In genomic region chr16:9112166-9112843, GRCh38 we compare ENCODE assay signal across 12 cellular contexts. TPM values are rescaled to one million over a fixed set of nuclear protein-coding genes. Genes with fewer than 3 reads are reported as not detected.
A peak's percentile ranks its signal among the peaks of the same experiment; 100 is the strongest.
DNase-seq lines count a peak whose midpoint lies in the region; ATAC-seq, FAIRE-seq and TF ChIP-seq lines count a peak whose summit lies in the region.
"Had no signal": no experiment of that assay in that cellular context is flagged by ENCODE, and none has a peak within 500 bp of the region (broad histone marks: within the 10 kb centered on the region; RNA-seq: fewer than 3 reads in every experiment).

No MANE protein-coding gene starts in this region.

- TF ChIP-seq EP300 in A549 (IDR thresholded peaks at IDR 0.05) = no peak
- TF ChIP-seq EP300 in H1 (IDR thresholded peaks at IDR 0.05; ENCODE audit: borderline replicate concordance in 1 of 2, low read depth in 2 of 2, low read length in 2 of 2) = no peak

- no peak overlapping the region for H2BK120ac ChIP-seq in H1 (replicated peaks; ENCODE audit: low read depth, low read length)

- DNase-seq in A549 (ENCODE audit: low read depth in 1 of 2, low spot score in 1 of 2) = peak in 1 of 2 experiments; percentile 17
- peak; percentile 29 for DNase-seq in HT-29 (ENCODE audit: low spot score)
- no peak for DNase-seq in H1 (ENCODE audit: low read depth in 1 of 2, low spot score in 2 of 2)
- DNase-seq in naive thymus-derived CD8-positive, alpha-beta T cell = no peak
- no peak for DNase-seq in NCI-H2196 (lab: John Stamatoyannopoulos, UW; ENCODE audit: unreplicated experiment)
- DNase-seq in ascending aorta (ENCODE audit: low spot score in 2 of 2) = no peak
- DNase-seq in germinal center (ENCODE audit: low spot score) = no peak
- DNase-seq: activated CD4-positive, alpha-beta T cell treated with anti-CD3 and anti-CD28 coated beads for 4 hours; aorta; SHP77 treated with DMSO at 0.1 percent for 48 hours; stimulated activated naive CD4-positive, alpha-beta T cell had no signal

- H3K4ac ChIP-seq in H1 (replicated peaks; ENCODE audit: insufficient read length, low read depth, low read length) = no peak overlapping the region

- TF ChIP-seq RAD21 in A549 (conservative IDR thresholded peaks at IDR 0.05 in 1 of 2, IDR thresholded peaks at IDR 0.05 in 1 of 2) = no peak
- no peak for TF ChIP-seq RAD21 in H1 (IDR thresholded peaks at IDR 0.05 in 1 of 2, conservative IDR thresholded peaks at IDR 0.05 in 1 of 2; ENCODE audit: low read depth in 2 of 2, low read length in 2 of 2)

- no peak overlapping the region for H3K23ac ChIP-seq in H1 (ENCODE audit: insufficient read length)

- CTCF ChIA-PET in A549 (lab: Yijun Ruan, JAX) = interaction anchor here (1.0 to 1.2 kb wide), 3 partner anchors 12 to 176 kb away, joined by 3 to 4 read pairs (median 3); no protein-coding TSS in a partner anchor
- CTCF ChIA-PET in H1 (lab: Charles Lee; ENCODE audit: partially characterized antibody) = interaction anchor here (0.6 to 1.0 kb wide), 2 partner anchors 12 to 24 kb away, joined by 3 to 4 read pairs; no protein-coding TSS in a partner anchor

- TF ChIP-seq POLR2A in A549 (IDR thresholded peaks at IDR 0.05; ENCODE audit: low read length) (no peak), H1 (IDR thresholded peaks at IDR 0.05; ENCODE audit: control extremely low read depth in 1 of 2, low read depth in 2 of 2, low read length in 2 of 2) (peak in 1 of 2 experiments; percentile 53; a peak in 1 of 3 replicates)

- no peak overlapping the region for H4K8ac ChIP-seq in H1 (ENCODE audit: extremely low read depth, insufficient read depth, low read length)

- no peak overlapping the region for H4K5ac ChIP-seq in H1 (ENCODE audit: insufficient read length, low read depth, low read length)

- H3K4me1 ChIP-seq in A549 = peaks cover 85% of the 10 kb centered on the region
- peaks cover 3 to 22% (median 14%) of the 10 kb centered on the region in 4 experiments for H3K4me1 ChIP-seq in H1 (replicated peaks in 1 of 4; ENCODE audit: control insufficient read depth in 3 of 4, insufficient read depth in 4 of 4, low read length in 3 of 4)
- peaks cover 5 to 62% of the 10 kb centered on the region in 2 donors for H3K4me1 ChIP-seq in ascending aorta

- H3K4me3 ChIP-seq in A549 (peak overlapping the region; percentile 13; the same call in 1 of the 3 replicates), H1 (ENCODE audit: extremely low read depth in 1 of 4, insufficient read depth in 2 of 4, low read depth in 3 of 4, low read length in 4 of 4) (no peak overlapping the region), ascending aorta (peak overlapping the region in 1 of 2 donors; percentile 3)

- H4K20me1 ChIP-seq in H1 (replicated peaks in 1 of 2; ENCODE audit: control insufficient read depth in 1 of 2, insufficient read depth in 2 of 2, low read length in 2 of 2) = peaks cover 34% of the 10 kb centered on the region in 2 experiments

- TF ChIP-seq CTCF in A549 (IDR thresholded peaks at IDR 0.05) (no peak), H1 (IDR thresholded peaks at IDR 0.05; ENCODE audit: control extremely low read depth in 1 of 3, insufficient read depth in 1 of 3, low read depth in 1 of 3, low read length in 3 of 3) (no peak), ascending aorta (IDR thresholded peaks at IDR 0.05) (no peak)

- FAIRE-seq in A549 (lab: Jason Lieb, UNC) = no peak
- FAIRE-seq in H1 (lab: Jason Lieb, UNC) = no peak

- peak overlapping the region in 9 of 10 donors; percentile 34 to 67 (median 55) for H3K4me3 Mint-ChIP-seq in naive thymus-derived CD8-positive, alpha-beta T cell

- peaks cover 43 to 99% (median 93%) of the 10 kb centered on the region in 4 donors for H3K4me1 Mint-ChIP-seq in naive thymus-derived CD8-positive, alpha-beta T cell

- H2AK5ac ChIP-seq in H1 (ENCODE audit: low read depth, low read length) = no peak overlapping the region; the same call in 1 of the 2 replicates

- peaks cover 1 to 44% (median 14%) of the 10 kb centered on the region in 4 experiments; a peak in 7 of 8 replicates for H3K36me3 ChIP-seq in H1 (ENCODE audit: control insufficient read depth in 2 of 4, insufficient read depth in 4 of 4, low read length in 3 of 4)
- peaks cover 14 to 31% of the 10 kb centered on the region in 2 donors for H3K36me3 ChIP-seq in ascending aorta

- no peak overlapping the region for H3K14ac ChIP-seq in H1 (ENCODE audit: insufficient read length)

- H3K23me2 ChIP-seq in H1 (ENCODE audit: low read depth, low read length) = no peaks in the 10 kb centered on the region

- 16% methylated on average over 3 of the region's 5 CpGs for WGBS in A549 (ENCODE audit: missing lambda C conversion rate)
- WGBS in H1 (ENCODE audit: extremely low coverage in 1 of 2, insufficient coverage in 1 of 2, insufficient read length in 1 of 2, insufficient replicate concordance in 2 of 2, low coverage in 1 of 2, low lambda C conversion rate in 2 of 2, missing lambda C conversion rate in 1 of 2), 2 experiments = 90% methylated on average over 5 of the region's 5 CpGs; no CpG with 5 or more reads in 1 of the 2 experiments

- no peak overlapping the region for H4K91ac ChIP-seq in H1 (replicated peaks; ENCODE audit: insufficient read length, low read length)

- H3K79me1 ChIP-seq in H1 (ENCODE audit: low read depth, low read length) = peaks cover 5% of the 10 kb centered on the region

- H3K56ac ChIP-seq in H1 (replicated peaks; ENCODE audit: insufficient read length, low read depth, low read length) = no peak overlapping the region

- no peak overlapping the region for H3K18ac ChIP-seq in H1 (ENCODE audit: extremely low read depth, low read length)

- H3K27ac Mint-ChIP-seq in naive thymus-derived CD8-positive, alpha-beta T cell = peak overlapping the region in 9 of 10 donors; percentile 47 to 88 (median 79)

- H3K4me2 ChIP-seq in A549 = peak overlapping the region; percentile 81
- no peak overlapping the region for H3K4me2 ChIP-seq in H1 (ENCODE audit: insufficient read depth in 1 of 2, low read depth in 2 of 2, low read length in 2 of 2)

- POLR2A ChIA-PET in A549 (lab: Yijun Ruan, JAX) (interaction anchor here (0.7 to 2.9 kb wide), 2 partner anchors 9 to 21 kb away, joined by 3 to 9 read pairs; partner anchors contain the start of gene HAPSTR1), H1 (lab: Charles Lee; ENCODE audit: partially characterized antibody) (interaction anchor here (3.0 to 10.2 kb wide), 3 partner anchors 12 to 21 kb away, joined by 18 to 94 read pairs (median 51); partner anchors contain the start of gene HAPSTR1)
- POLR2A ChIA-PET in naive thymus-derived CD8-positive, alpha-beta T cell (lab: Charles Lee) = interaction anchor here (5.4 kb wide), 1 partner anchor 20 kb away, joined by 23 read pairs; the partner anchor contains the start of gene HAPSTR1

- peaks cover 19 to 98% of the 10 kb centered on the region in 2 experiments for H3K79me2 ChIP-seq in H1 (ENCODE audit: control insufficient read depth in 1 of 2, insufficient read depth in 2 of 2, low read length in 2 of 2)

- H2BK20ac ChIP-seq in H1 (ENCODE audit: low read length) = no peak overlapping the region

- peaks cover 5 to 90% (median 18%) of the 10 kb centered on the region in 3 donors for H3K36me3 Mint-ChIP-seq in naive thymus-derived CD8-positive, alpha-beta T cell

- no peaks in the 10 kb centered on the region for H3K9me3 Mint-ChIP-seq in naive thymus-derived CD8-positive, alpha-beta T cell

- no peaks in the 10 kb centered on the region for H3K27me3 Mint-ChIP-seq in naive thymus-derived CD8-positive, alpha-beta T cell

- H3K27me3 ChIP-seq in H1 (replicated peaks in 1 of 4; ENCODE audit: control insufficient read depth in 3 of 4, extremely low read depth in 1 of 4, insufficient read depth in 3 of 4, low read length in 3 of 4) = no peaks in the 10 kb centered on the region
- H3K27me3 ChIP-seq in ascending aorta = no peaks in the 10 kb centered on the region

- H2BK12ac ChIP-seq in H1 (ENCODE audit: low read depth, low read length) = no peak overlapping the region

- H3K9me3 ChIP-seq in A549 (no peaks in the 10 kb centered on the region), H1 (ENCODE audit: insufficient read depth in 2 of 2, low read depth in 1 of 2, low read length in 1 of 2) (no peaks in the 10 kb centered on the region), ascending aorta (no peaks in the 10 kb centered on the region)

- no peak overlapping the region for H2AFZ ChIP-seq in H1 (ENCODE audit: low read length)

- H3K9ac ChIP-seq in H1 (replicated peaks in 1 of 4; ENCODE audit: extremely low read depth in 1 of 4, low read depth in 3 of 4, low read length in 3 of 4) = no peak overlapping the region

- intact Hi-C loops in ascending aorta (cut with DNase I) = no loop called here

- H2BK15ac ChIP-seq in H1 (ENCODE audit: low read length) = no peak overlapping the region

- H3K27ac ChIP-seq in A549 (peak overlapping the region; percentile 42 to 84), H1 (ENCODE audit: low read depth, low read length) (no peak overlapping the region), ascending aorta (no peak overlapping the region)

- H2BK5ac ChIP-seq in H1 (ENCODE audit: low read depth, low read length) = peak overlapping the region; percentile 30; the same call in 1 of the 2 replicates

- peak; percentile 59 to 62; a peak in 5 of 6 replicates for ATAC-seq in A549
- no peak for ATAC-seq in naive thymus-derived CD8-positive, alpha-beta T cell
- no peak for ATAC-seq in GM18867 (IDR thresholded peaks at IDR 0.05; ENCODE audit: unreplicated experiment)

TF ChIP-seq in A549, 52 proteins besides CTCF, POLR2A, EP300 and RAD21 (continues in another document):
- no peak for TF ChIP-seq NR3C1 (IDR thresholded peaks at IDR 0.05)

TF ChIP-seq in H1, 55 proteins besides CTCF, POLR2A, EP300 and RAD21 (continues in another document):
- no peak for TF ChIP-seq EGR1 (IDR thresholded peaks at IDR 0.05; ENCODE audit: borderline replicate concordance, low read depth, low read length)

RNA-seq across cellular contexts. Expression of gene HAPSTR1, which starts 20.9 kb away (rescaled TPM):
- polyA plus RNA-seq in A549 (2011; rRNA removed) = 36.9 and 41.8 TPM in 2 replicates
- 6.9 and 8.8 TPM in 2 replicates for polyA plus RNA-seq in A549 (2012; cell fraction: cytosol; rRNA removed)
- 5.1 and 9.1 TPM in 2 replicates for polyA plus RNA-seq in A549 (2012; cell fraction: nucleus; rRNA removed)
- 22.4 to 24.4 TPM (median 22.9 TPM) in 3 replicates for polyA plus RNA-seq in A549 (2017; fragmentation: RNase III; extraction: RNeasy Plus Mini Kit Qiagen cat#74134 plus additional on column Dnase treatment)
- polyA minus RNA-seq in A549 (2011; rRNA and poly(A)+ RNA removed) = 42.9 and 44.1 TPM in 2 replicates
- 30.3 and 31.4 TPM in 2 replicates for total RNA-seq in HT-29 (2014; rRNA removed; shearing (Covaris generic))
- 63.1 and 66.1 TPM in 2 replicates for total RNA-seq in H1 (2021; fragmentation: NEBNext Ultra II Directional; extraction: Animal tissue kit (Norgen Biotek cat#: 25700))
- polyA plus RNA-seq in H1 (2011; rRNA removed) = 11.6 and 11.9 TPM in 2 replicates
- 16.9 TPM for polyA plus RNA-seq in H1 (2011; cell fraction: cytosol; rRNA removed)
- polyA plus RNA-seq in H1 (2011; cell fraction: nucleus; rRNA removed) = 9.7 TPM
- 14.3 to 21.6 TPM (median 17.4 TPM) in 4 replicates for polyA plus RNA-seq in H1 (2012, experiment 1 of 2)
- polyA plus RNA-seq in H1 (2012, experiment 2 of 2) = 3.4 TPM
- polyA plus RNA-seq in H1 (2013, experiment 1 of 2) = 22.2 TPM
- polyA plus RNA-seq in H1 (2013, experiment 2 of 2) = 21.7 TPM
- 38.0 and 41.9 TPM in 2 replicates for polyA minus RNA-seq in H1 (2011; rRNA and poly(A)+ RNA removed)
- polyA minus RNA-seq in H1 (2011; cell fraction: cytosol; rRNA and poly(A)+ RNA removed) = 29.7 TPM
- polyA minus RNA-seq in H1 (2011; cell fraction: nucleus; rRNA and poly(A)+ RNA removed) = 26.0 TPM
- 100 to 1,000 TPM in 1 of 2 experiments, 10 to 100 TPM in 1; 94.1 to 102 TPM for total RNA-seq in naive thymus-derived CD8-positive, alpha-beta T cell
- 10 to 100 TPM in 2 of 3 donors, 1 to 10 TPM in 1; 9.9 to 16.5 (median 10.6) TPM for polyA plus RNA-seq in naive thymus-derived CD8-positive, alpha-beta T cell
- total RNA-seq in ascending aorta = 22.0 TPM

Comparison
In these comparisons a context has a peak if more than half of its experiments do, and no peak if none do; other contexts are left out.
1. ATAC-seq: peak in A549 (2 of 2); none in naive thymus-derived CD8-positive, alpha-beta T cell (0 of 2) and GM18867 (single experiment).
2. H3K27ac ChIP-seq: peak in A549 (2 of 2); none in H1 (single experiment) and ascending aorta (0 of 2).